ENCODE assay signal across 19 cellular contexts in genomic region chr16:75457485-75458021, GRCh38.
"Had no signal": no experiment of that assay in that cellular context is flagged by ENCODE, and none has a peak within 500 bp of the region (broad histone marks: within the 10 kb centered on the region; RNA-seq: fewer than 3 reads in every experiment).

No MANE protein-coding gene starts in this region.

- H3K27ac Mint-ChIP-seq: activated naive CD8-positive, alpha-beta T cell treated with anti-CD3 and anti-CD28 coated beads for 36 hours; type B pancreatic cell had no signal

- H3K4me3 ChIP-seq: body of pancreas, esophagus squamous epithelium, psoas muscle, suprapubic skin had no signal

- H3K9me3 Mint-ChIP-seq: activated naive CD8-positive, alpha-beta T cell treated with anti-CD3 and anti-CD28 coated beads for 36 hours; neural crest cell; stimulated activated naive CD8-positive, alpha-beta T cell treated with anti-CD3 and anti-CD28 coated beads, Interleukin-15, amount 100 ng/mL, for 72 hours; type B pancreatic cell had no signal

- DNase-seq: activated CD4-positive, alpha-beta T cell treated with anti-CD3 and anti-CD28 coated beads for 1 hour; activated CD4-positive, alpha-beta T cell treated with anti-CD3 and anti-CD28 coated beads, Interleukin-2, amount 50 U/mL, for 48 hours; activated naive CD4-positive, alpha-beta T cell; activated naive CD8-positive, alpha-beta T cell treated with anti-CD3 and anti-CD28 coated beads for 36 hours; activated T-cell treated with anti-CD3 and anti-CD28 coated beads for 4 hours; amygdala; caudate nucleus; effector CD8-positive, alpha-beta T cell; esophagus squamous epithelium; mesenchymal stem cell; psoas muscle; stimulated activated naive CD8-positive, alpha-beta T cell treated with anti-CD3 and anti-CD28 coated beads, Interleukin-15, amount 100 ng/mL, for 72 hours; T-helper 1 cell; T1000 had no signal

- H3K27me3 ChIP-seq: body of pancreas, esophagus squamous epithelium, suprapubic skin had no signal

- H3K27ac ChIP-seq: esophagus squamous epithelium, psoas muscle, suprapubic skin had no signal

- H3K27me3 Mint-ChIP-seq: activated naive CD8-positive, alpha-beta T cell treated with anti-CD3 and anti-CD28 coated beads for 36 hours; stimulated activated naive CD8-positive, alpha-beta T cell treated with anti-CD3 and anti-CD28 coated beads, Interleukin-15, amount 100 ng/mL, for 72 hours; type B pancreatic cell had no signal

- H3K9me3 ChIP-seq: body of pancreas, esophagus squamous epithelium, psoas muscle, suprapubic skin had no signal

- H3K36me3 ChIP-seq: suprapubic skin had no signal

- ATAC-seq: psoas muscle; right cardiac atrium; stimulated activated naive CD8-positive, alpha-beta T cell treated with anti-CD3 and anti-CD28 coated beads, Interleukin-15, amount 100 ng/mL, for 72 hours had no signal

- H3K4me3 Mint-ChIP-seq: activated naive CD8-positive, alpha-beta T cell treated with anti-CD3 and anti-CD28 coated beads for 36 hours; stimulated activated naive CD8-positive, alpha-beta T cell treated with anti-CD3 and anti-CD28 coated beads, Interleukin-15, amount 100 ng/mL, for 72 hours; type B pancreatic cell had no signal
